Comparison of ENCODE assay signal across 14 cellular contexts in genomic region chr7:9691286-9691685, GRCh38.
DNase-seq lines count a peak whose midpoint lies in the region; ATAC-seq and TF ChIP-seq lines count a peak whose summit lies in the region.
"Had no signal": no experiment of that assay in that cellular context is flagged by ENCODE, and none has a peak within 500 bp of the region (broad histone marks: within the 10 kb centered on the region; RNA-seq: fewer than 3 reads in every experiment).

No MANE protein-coding gene starts in this region.

- H3K23ac ChIP-seq in mesendoderm (ENCODE audit: low read length) = no peak overlapping the region

- H3K27ac ChIP-seq in WERI-Rb-1 (peak overlapping the region; percentile 37; the same call in 1 of the 2 replicates), endodermal cell (ENCODE audit: low read depth, low read length) (no peak overlapping the region), mesendoderm (ENCODE audit: low read depth, low read length) (no peak overlapping the region)

- H3K9me3 ChIP-seq in WERI-Rb-1 (ENCODE audit: severe bottlenecking) = no peaks in the 10 kb centered on the region
- H3K9me3 ChIP-seq in endodermal cell (ENCODE audit: control insufficient read depth, low read length) = no peaks in the 10 kb centered on the region

- H3K4me1 ChIP-seq in endodermal cell (ENCODE audit: control insufficient read depth, insufficient read depth, low read length) = peaks cover 12% of the 10 kb centered on the region
- H3K4me1 ChIP-seq in mesendoderm (ENCODE audit: control insufficient read depth, low read depth, low read length) = no peaks in the 10 kb centered on the region

- TF ChIP-seq CTCF in WERI-Rb-1 (IDR thresholded peaks at IDR 0.05; ENCODE audit: low read depth, low read length) (no peak), endodermal cell (conservative IDR thresholded peaks at IDR 0.05) (no peak)

- H3K4me3 ChIP-seq in WERI-Rb-1 (ENCODE audit: low read depth, low read length) (no peak overlapping the region), endodermal cell (ENCODE audit: low read length) (no peak overlapping the region), mesendoderm (ENCODE audit: low read length) (no peak overlapping the region)

- H3K9me3 Mint-ChIP-seq in endodermal cell = peaks cover 2% of the 10 kb centered on the region

- peak overlapping the region; percentile 16 for H3K27ac Mint-ChIP-seq in endodermal cell
- H3K27ac Mint-ChIP-seq: B cell; CD4-positive, alpha-beta T cell had no signal

- peak overlapping the region; percentile 15 for H3K56ac ChIP-seq in mesendoderm (ENCODE audit: low read length)

- peaks cover 4% of the 10 kb centered on the region for H3K27me3 Mint-ChIP-seq in endodermal cell (ENCODE audit: insufficient read depth)
- H3K27me3 Mint-ChIP-seq: B cell; CD4-positive, alpha-beta T cell had no signal

- no peaks in the 10 kb centered on the region for H3K36me3 Mint-ChIP-seq in endodermal cell (ENCODE audit: low read depth)

- 96 to 100% methylated on average over 1 to 2 of the region's 2 CpGs for WGBS in endodermal cell (ENCODE audit: insufficient coverage in 1 of 2, insufficient read length in 1 of 2), 2 experiments
- no CpG with 5 or more reads among the region's 2 CpGs for WGBS in mesendoderm (ENCODE audit: extremely low coverage, insufficient coverage, low lambda C conversion rate)

- H3K18ac ChIP-seq in mesendoderm (ENCODE audit: low read length) = no peak overlapping the region

- no peak for ATAC-seq in HG02642 (IDR thresholded peaks at IDR 0.05; ENCODE audit: poor library complexity, unreplicated experiment)
- ATAC-seq: HCT116 had no signal

- H3K27me3 ChIP-seq in WERI-Rb-1 (ENCODE audit: insufficient read depth, low read depth, severe bottlenecking) (no peaks in the 10 kb centered on the region), endodermal cell (ENCODE audit: control insufficient read depth, insufficient read depth, low read length, poor library complexity, severe bottlenecking) (peaks cover 14% of the 10 kb centered on the region), mesendoderm (ENCODE audit: insufficient read depth, low read length, poor library complexity) (no peaks in the 10 kb centered on the region)

- DNase-seq in ELF-1 (ENCODE audit: low read depth, low spot score) = peak; percentile 1
- peak; percentile 85 for DNase-seq in WERI-Rb-1
- DNase-seq in endodermal cell = peak; percentile 78
- DNase-seq in mesendoderm = peak; percentile 40
- DNase-seq in NCI-H2029 treated with DMSO at 0.1 percent for 48 hours (lab: John Stamatoyannopoulos, UW) = no peak
- DNase-seq in NCI-H2196 (lab: John Stamatoyannopoulos, UW; ENCODE audit: unreplicated experiment) = no peak
- DNase-seq: 8988T, C1 segment of cervical spinal cord, Calu3, DMS 273 treated with DMSO at 0.1 percent for 48 hours had no signal

- H4K8ac ChIP-seq in mesendoderm (ENCODE audit: low read depth, low read length) = no peak overlapping the region

- H3K79me1 ChIP-seq in mesendoderm (ENCODE audit: low read length) = no peaks in the 10 kb centered on the region

- peaks cover 13% of the 10 kb centered on the region for H3K4me1 Mint-ChIP-seq in endodermal cell
- H3K4me1 Mint-ChIP-seq: B cell had no signal

- H3K79me2 ChIP-seq in mesendoderm (ENCODE audit: control insufficient read depth, insufficient read depth, low read length) = no peaks in the 10 kb centered on the region

- H3K4me2 ChIP-seq in mesendoderm (ENCODE audit: low read length) = no peak overlapping the region

- H3K4me3 Mint-ChIP-seq in endodermal cell = no peak overlapping the region
- H3K4me3 Mint-ChIP-seq: B cell; CD4-positive, alpha-beta T cell had no signal

- H3K36me3 ChIP-seq in WERI-Rb-1 = no peaks in the 10 kb centered on the region
- H3K36me3 ChIP-seq in endodermal cell (ENCODE audit: control insufficient read depth, insufficient read depth, low read length) = no peaks in the 10 kb centered on the region
- H3K36me3 ChIP-seq in mesendoderm (ENCODE audit: control insufficient read depth, insufficient read depth, low read length) = no peaks in the 10 kb centered on the region

- no peak overlapping the region for H2BK120ac ChIP-seq in mesendoderm (ENCODE audit: low read depth, low read length)

- no peak overlapping the region for H2BK15ac ChIP-seq in mesendoderm (replicated peaks; ENCODE audit: low read depth)

- no peak overlapping the region for H4K5ac ChIP-seq in mesendoderm (ENCODE audit: low read length)

- H3K9ac ChIP-seq in endodermal cell (ENCODE audit: extremely low read depth, low read length, poor library complexity, severe bottlenecking) = no peak overlapping the region
- H3K9ac ChIP-seq in mesendoderm (ENCODE audit: low read length) = no peak overlapping the region

- H2BK5ac ChIP-seq in mesendoderm (ENCODE audit: low read length) = no peak overlapping the region

- no peak overlapping the region for H3K4ac ChIP-seq in mesendoderm (ENCODE audit: low read depth, low read length)

- H2AK5ac ChIP-seq in mesendoderm (ENCODE audit: low read length) = no peak overlapping the region

Comparison
In these comparisons a context has a peak if more than half of its experiments do, and no peak if none do; other contexts are left out.
1. DNase-seq: peak in ELF-1 (single experiment), WERI-Rb-1 (single experiment), endodermal cell (single experiment) and mesendoderm (single experiment); none in NCI-H2029 treated with DMSO at 0.1 percent for 48 hours (single experiment) and NCI-H2196 (single experiment).